ENCODE assay signal across 13 cellular contexts in the genomic region with DNA sequence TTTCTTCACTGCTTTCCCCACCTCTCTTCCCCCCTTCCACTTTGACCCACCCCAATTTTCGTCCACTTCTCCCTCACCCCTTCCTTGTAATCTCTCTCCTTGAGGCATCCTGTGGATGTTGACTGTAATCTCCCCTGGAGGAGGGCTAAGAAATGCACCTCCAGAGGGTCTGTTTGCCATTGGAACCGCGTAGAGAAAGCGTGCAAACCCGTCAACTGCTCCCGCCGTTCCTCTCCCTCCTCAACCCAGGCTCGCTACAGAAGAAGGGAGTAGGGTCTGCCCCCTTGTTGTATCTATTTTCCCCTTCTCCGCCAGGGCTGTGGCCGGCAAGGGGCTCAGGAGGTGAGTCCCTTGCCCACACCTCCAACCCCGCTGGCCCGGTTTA. TPM values are rescaled to one million over a fixed set of nuclear protein-coding genes. Genes with fewer than 3 reads are reported as not detected.
DNase-seq lines count a peak whose midpoint lies in the region; ATAC-seq and TF ChIP-seq lines count a peak whose summit lies in the region.
"Had no signal": no experiment of that assay in that cellular context is flagged by ENCODE, and none has a peak within 500 bp of the region (broad histone marks: within the 10 kb centered on the region; RNA-seq: fewer than 3 reads in every experiment).

No MANE protein-coding gene starts in this region.

- H3K4me3 ChIP-seq in cardiac muscle cell (peak overlapping the region; percentile 41), right atrium auricular region (peak overlapping the region in 1 of 2 donors; percentile 20), muscle layer of duodenum (ENCODE audit: low read depth in 1 of 2, low read length in 2 of 2) (peak overlapping the region; percentile 37 to 59), upper lobe of right lung (peak overlapping the region; percentile 16)

- peak overlapping the region; percentile 56 for H3K4me3 Mint-ChIP-seq in MCF 10A (ENCODE audit: unreplicated experiment)
- no peak overlapping the region for H3K4me3 Mint-ChIP-seq in effector memory CD8-positive, alpha-beta T cell
- H3K4me3 Mint-ChIP-seq: activated CD4-positive, alpha-beta T cell treated with anti-CD3 and anti-CD28 coated beads for 36 hours; activated naive CD8-positive, alpha-beta T cell had no signal

- no peaks in the 10 kb centered on the region for H3K9me3 ChIP-seq in cardiac muscle cell (ENCODE audit: low read depth)
- H3K9me3 ChIP-seq in right atrium auricular region: no peaks in the 10 kb centered on the region
- no peaks in the 10 kb centered on the region for H3K9me3 ChIP-seq in muscle layer of duodenum (ENCODE audit: control insufficient read depth in 1 of 2, low read length in 2 of 2)
- H3K9me3 ChIP-seq in upper lobe of right lung: no peaks in the 10 kb centered on the region
- H3K9me3 ChIP-seq: Peyer's patch, vagina had no signal

- POLR2A ChIA-PET in MCF 10A (lab: Yijun Ruan, JAX): no interaction called here

- CTCF ChIA-PET in MCF 10A (lab: Yijun Ruan, JAX): interaction anchor here (0.6 to 1.4 kb wide), 8 partner anchors 19 to 1137 kb away, joined by 3 to 4 read pairs (median 3); no protein-coding TSS in a partner anchor

- TF ChIP-seq CTCF in cardiac muscle cell (IDR thresholded peaks at IDR 0.05; ENCODE audit: low read depth, low read length) (no peak), right atrium auricular region (IDR thresholded peaks at IDR 0.05) (no peak), MCF 10A (IDR thresholded peaks at IDR 0.05; ENCODE audit: unreplicated experiment) (no peak), upper lobe of right lung (IDR thresholded peaks at IDR 0.05) (no peak)

- intact Hi-C loops in MCF 10A (cut with micrococcal nuclease) (loop anchor here (1.0 to 2.0 kb wide), 3 partner anchors 76 to 1180 kb away; no protein-coding TSS in a partner anchor), upper lobe of right lung (cut with DNase I) (no loop called here)

- H3K36me3 ChIP-seq in cardiac muscle cell (no peaks in the 10 kb centered on the region), right atrium auricular region (no peaks in the 10 kb centered on the region), muscle layer of duodenum (ENCODE audit: control insufficient read depth in 1 of 2, insufficient read depth in 2 of 2, low read length in 2 of 2) (no peaks in the 10 kb centered on the region), upper lobe of right lung (no peaks in the 10 kb centered on the region)
- H3K36me3 ChIP-seq: Peyer's patch, vagina had no signal

- H3K9me3 Mint-ChIP-seq in MCF 10A (ENCODE audit: unreplicated experiment): no peaks in the 10 kb centered on the region
- H3K9me3 Mint-ChIP-seq in effector memory CD8-positive, alpha-beta T cell: peaks cover 0 to 7% of the 10 kb centered on the region in 2 donors

- peaks cover 64% of the 10 kb centered on the region for H3K27me3 Mint-ChIP-seq in MCF 10A (ENCODE audit: insufficient read depth, unreplicated experiment)
- peaks cover 41 to 52% of the 10 kb centered on the region in 2 donors for H3K27me3 Mint-ChIP-seq in effector memory CD8-positive, alpha-beta T cell

- no peak for ATAC-seq in upper lobe of right lung
- no peak for ATAC-seq in effector memory CD8-positive, alpha-beta T cell (replicated peaks)
- ATAC-seq: esophagus mucosa had no signal

- no TSS peak for BruUV-seq in MCF 10A (replicated peaks; lab: Mats Ljungman, UMichigan)

- H3K4me1 ChIP-seq in cardiac muscle cell (ENCODE audit: low read depth) (no peaks in the 10 kb centered on the region), right atrium auricular region (peaks cover 0 to 11% of the 10 kb centered on the region in 2 donors), muscle layer of duodenum (ENCODE audit: control insufficient read depth in 1 of 2, insufficient read depth in 2 of 2, low read length in 2 of 2) (peaks cover 0 to 14% of the 10 kb centered on the region in 2 donors), upper lobe of right lung (no peaks in the 10 kb centered on the region)
- H3K4me1 ChIP-seq: Peyer's patch had no signal

- H3K27ac ChIP-seq in cardiac muscle cell (no peak overlapping the region), right atrium auricular region (no peak overlapping the region), muscle layer of duodenum (ENCODE audit: low read length) (no peak overlapping the region), upper lobe of right lung (no peak overlapping the region)
- H3K27ac ChIP-seq: Peyer's patch, vagina had no signal

- no peak for DNase-seq in cardiac muscle cell (ENCODE audit: low read depth in 1 of 2, low spot score in 1 of 2)
- DNase-seq in right atrium auricular region (ENCODE audit: low spot score): no peak
- no peak for DNase-seq in MCF 10A (ENCODE audit: unreplicated experiment)
- DNase-seq in upper lobe of right lung: peak; percentile 63
- no peak for DNase-seq in SW 1271 (lab: John Stamatoyannopoulos, UW)
- DNase-seq in cerebellar cortex (ENCODE audit: low spot score): no peak
- DNase-seq in effector memory CD8-positive, alpha-beta T cell: no peak

- peaks cover 7% of the 10 kb centered on the region for H3K4me1 Mint-ChIP-seq in MCF 10A (ENCODE audit: insufficient read depth, unreplicated experiment)
- peaks cover 0 to 4% of the 10 kb centered on the region in 2 donors for H3K4me1 Mint-ChIP-seq in effector memory CD8-positive, alpha-beta T cell (ENCODE audit: low read depth in 2 of 2)
- H3K4me1 Mint-ChIP-seq: activated CD4-positive, alpha-beta T cell treated with anti-CD3 and anti-CD28 coated beads for 36 hours had no signal

- no peaks in the 10 kb centered on the region for H3K36me3 Mint-ChIP-seq in MCF 10A (ENCODE audit: insufficient read depth, unreplicated experiment)
- no peaks in the 10 kb centered on the region for H3K36me3 Mint-ChIP-seq in effector memory CD8-positive, alpha-beta T cell (ENCODE audit: insufficient read depth)
- H3K36me3 Mint-ChIP-seq: activated naive CD8-positive, alpha-beta T cell had no signal

- H3K27ac Mint-ChIP-seq in MCF 10A (ENCODE audit: low read depth, unreplicated experiment): no peak overlapping the region
- no peak overlapping the region for H3K27ac Mint-ChIP-seq in effector memory CD8-positive, alpha-beta T cell
- H3K27ac Mint-ChIP-seq: activated CD4-positive, alpha-beta T cell treated with anti-CD3 and anti-CD28 coated beads for 36 hours; activated naive CD8-positive, alpha-beta T cell had no signal

- H3K27me3 ChIP-seq in cardiac muscle cell: peaks cover 67% of the 10 kb centered on the region
- peaks cover 5 to 13% of the 10 kb centered on the region in 2 donors for H3K27me3 ChIP-seq in right atrium auricular region
- peaks cover 20% of the 10 kb centered on the region for H3K27me3 ChIP-seq in muscle layer of duodenum (ENCODE audit: low read depth, low read length)
- H3K27me3 ChIP-seq in upper lobe of right lung: peaks cover 36% of the 10 kb centered on the region
- H3K27me3 ChIP-seq: Peyer's patch, vagina had no signal

RNA-seq across cellular contexts. Expression of gene HTR1E, which starts 0.5 kb away (rescaled TPM):
- total RNA-seq in cardiac muscle cell (0.39 TPM in 1 of 2 replicates, not detected in the other), right atrium auricular region (not detected), MCF 10A (2022) (not detected in 2 replicates), upper lobe of right lung (not detected)
- polyA plus RNA-seq in cardiac muscle cell: 0.46 and 0.76 TPM in 2 replicates
- total RNA-seq: activated CD4-positive, alpha-beta T cell treated with anti-CD3 and anti-CD28 coated beads for 36 hours; esophagus mucosa; Peyer's patch; vagina had no signal
